8 cellular contexts compared by ENCODE assay signal in the genomic region with DNA sequence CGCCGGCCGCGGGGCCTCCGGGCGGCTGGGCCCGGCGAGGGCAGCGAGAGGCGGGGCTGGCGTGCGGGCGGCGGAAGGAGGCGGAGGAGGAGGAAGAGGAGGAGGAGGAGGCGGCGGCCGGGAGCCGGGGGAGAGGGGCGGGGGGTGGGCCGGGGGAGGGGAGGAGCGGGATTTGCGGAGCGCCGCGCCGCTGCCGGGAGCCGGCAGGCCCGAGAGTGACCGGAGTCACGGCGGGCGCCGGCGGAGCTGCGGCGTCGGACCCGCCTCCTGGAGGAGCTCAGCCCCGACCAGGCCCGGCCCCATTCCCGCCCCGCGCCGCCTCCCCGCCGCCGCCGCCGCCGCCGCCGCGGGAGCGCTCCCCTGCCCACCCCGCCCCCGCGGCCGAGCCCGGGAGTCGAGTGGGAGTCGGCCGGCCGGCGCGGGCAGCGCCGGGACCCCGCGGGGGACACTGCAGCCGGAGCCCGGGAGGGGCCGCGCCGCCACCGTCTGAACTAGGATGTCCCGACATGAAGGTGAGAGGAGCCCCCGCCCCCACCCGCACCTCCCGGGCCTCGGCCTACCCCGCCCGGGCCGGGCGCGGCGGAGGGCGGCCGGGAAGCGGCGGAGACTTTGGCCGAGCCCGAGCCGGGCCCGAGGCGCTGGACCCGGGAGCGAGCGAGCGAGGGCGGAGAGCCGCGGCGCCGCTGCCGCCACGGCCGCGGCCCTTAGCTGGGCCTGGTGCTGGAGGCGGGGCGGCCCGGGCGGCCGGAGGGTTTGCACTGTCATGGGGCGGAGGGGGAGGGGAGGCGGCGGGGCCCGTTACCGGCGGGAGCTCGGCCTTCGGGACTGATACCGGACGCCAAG. TPM values are rescaled to one million over a fixed set of nuclear protein-coding genes. Genes with fewer than 3 reads are reported as not detected.
DNase-seq lines count a peak whose midpoint lies in the region; ATAC-seq and TF ChIP-seq lines count a peak whose summit lies in the region.

A gene (plus strand): TSS at position 206 of the 843 bp plus-strand sequence. CDS start 291 bp downstream, at position 497.

- H3K4me1 Mint-ChIP-seq in activated naive CD8-positive, alpha-beta T cell treated with anti-CD3 and anti-CD28 coated beads for 36 hours = peaks cover 42% of the 10 kb centered on the region
- H3K4me1 Mint-ChIP-seq in osteocyte (ENCODE audit: unreplicated experiment) = peaks cover 51% of the 10 kb centered on the region

- H3K27me3 Mint-ChIP-seq in activated naive CD8-positive, alpha-beta T cell treated with anti-CD3 and anti-CD28 coated beads for 36 hours = peaks cover 3% of the 10 kb centered on the region
- no peaks in the 10 kb centered on the region for H3K27me3 Mint-ChIP-seq in osteocyte (ENCODE audit: unreplicated experiment)

- ATAC-seq in GM21390 (IDR thresholded peaks at IDR 0.05; ENCODE audit: unreplicated experiment) (peak; percentile 43), thoracic aorta (ENCODE audit: insufficient number of reproducible peaks, low FRiP score, low read depth) (peak; percentile 74)

- H3K27ac ChIP-seq in HUES6 (ENCODE audit: low read depth, low read length) (peak within 1 kb of the TSS; percentile 94), thoracic aorta (peak within 1 kb of the TSS; percentile 87 to 92)

- H3K27me3 ChIP-seq in HUES6 (ENCODE audit: control insufficient read depth, insufficient read depth, low read length) (no peaks in the 10 kb centered on the region), thoracic aorta (replicated peaks; ENCODE audit: insufficient read depth) (no peaks in the 10 kb centered on the region)

- intact Hi-C loops in head of caudate nucleus (cut with DNase I) = no loop called here

- peak within 1 kb of the TSS; percentile 100 for H3K4me3 Mint-ChIP-seq in activated naive CD8-positive, alpha-beta T cell treated with anti-CD3 and anti-CD28 coated beads for 36 hours
- peak within 1 kb of the TSS; percentile 91 for H3K4me3 Mint-ChIP-seq in osteocyte (ENCODE audit: unreplicated experiment)

- no peaks in the 10 kb centered on the region for H3K9me3 ChIP-seq in HUES6 (ENCODE audit: control insufficient read depth, insufficient read depth, low read depth, low read length)
- H3K9me3 ChIP-seq in thoracic aorta = no peaks in the 10 kb centered on the region

- H3K4me3 ChIP-seq in HUES6 (ENCODE audit: low read depth, low read length) = peak within 1 kb of the TSS; percentile 80
- H3K4me3 ChIP-seq in thoracic aorta = peak within 1 kb of the TSS; percentile 77

- H3K9ac ChIP-seq in HUES6 (ENCODE audit: low read length) = peak within 1 kb of the TSS; percentile 95

- DNase-seq in DMS153 treated with DMSO at 0.1 percent for 48 hours (lab: John Stamatoyannopoulos, UW; ENCODE audit: unreplicated experiment) (peak; percentile 6), SW480 (ENCODE audit: low spot score) (peak; percentile 83), head of caudate nucleus (peak in 40 of 42 donors; percentile 12 to 91 (median 80)), osteocyte (ENCODE audit: extremely low spot score, unreplicated experiment) (peak; percentile 91), thoracic aorta (ENCODE audit: low spot score) (peak; percentile 16)
- peak; percentile 76 for DNase-seq in activated naive CD8-positive, alpha-beta T cell treated with anti-CD3 and anti-CD28 coated beads for 36 hours

- H3K36me3 ChIP-seq in HUES6 (ENCODE audit: control insufficient read depth, insufficient read depth, low read length) = peaks cover 11% of the 10 kb centered on the region
- H3K36me3 ChIP-seq in thoracic aorta = no peaks in the 10 kb centered on the region

- H3K27ac Mint-ChIP-seq in activated naive CD8-positive, alpha-beta T cell treated with anti-CD3 and anti-CD28 coated beads for 36 hours = peak within 1 kb of the TSS; percentile 100
- H3K27ac Mint-ChIP-seq in osteocyte (ENCODE audit: unreplicated experiment) = peak within 1 kb of the TSS; percentile 96

- H3K4me1 ChIP-seq in HUES6 (ENCODE audit: control insufficient read depth, insufficient read depth, low read length) (peaks cover 9% of the 10 kb centered on the region), thoracic aorta (ENCODE audit: control insufficient read depth in 1 of 2, low read depth in 2 of 2) (peaks cover 26 to 54% of the 10 kb centered on the region in 2 donors)

- peaks cover 52% of the 10 kb centered on the region for H3K36me3 Mint-ChIP-seq in activated naive CD8-positive, alpha-beta T cell treated with anti-CD3 and anti-CD28 coated beads for 36 hours
- peaks cover 2% of the 10 kb centered on the region for H3K36me3 Mint-ChIP-seq in osteocyte (ENCODE audit: unreplicated experiment)

- TF ChIP-seq CTCF in osteocyte (IDR thresholded peaks at IDR 0.05) = no peak
- no peak for TF ChIP-seq CTCF in thoracic aorta (IDR thresholded peaks at IDR 0.05)

- no peaks in the 10 kb centered on the region for H3K9me3 Mint-ChIP-seq in activated naive CD8-positive, alpha-beta T cell treated with anti-CD3 and anti-CD28 coated beads for 36 hours
- H3K9me3 Mint-ChIP-seq in osteocyte (ENCODE audit: unreplicated experiment) = no peaks in the 10 kb centered on the region

RNA-seq across cellular contexts. Expression of the gene that starts here (rescaled TPM):
- 100 to 1,000 TPM; 101 to 111 TPM for total RNA-seq in activated naive CD8-positive, alpha-beta T cell treated with anti-CD3 and anti-CD28 coated beads for 36 hours
- total RNA-seq in osteocyte (67.2 and 73.2 TPM in 2 replicates), thoracic aorta (10 to 100 TPM; 40.6 to 46.7 TPM)

Comparison
In these comparisons a context has a peak if more than half of its experiments do, and no peak if none do; other contexts are left out.
1. Peak in every context shown above with its lines: DNase-seq, ATAC-seq, H3K4me3 ChIP-seq and H3K27ac ChIP-seq.
2. DNase-seq: peak in every context shown above with its lines; median percentile 91 in osteocyte; 83 in SW480; 80 in head of caudate nucleus; 76 in activated naive CD8-positive, alpha-beta T cell treated with anti-CD3 and anti-CD28 coated beads for 36 hours; 16 in thoracic aorta; 6 in DMS153 treated with DMSO at 0.1 percent for 48 hours.